In the genomic region with DNA sequence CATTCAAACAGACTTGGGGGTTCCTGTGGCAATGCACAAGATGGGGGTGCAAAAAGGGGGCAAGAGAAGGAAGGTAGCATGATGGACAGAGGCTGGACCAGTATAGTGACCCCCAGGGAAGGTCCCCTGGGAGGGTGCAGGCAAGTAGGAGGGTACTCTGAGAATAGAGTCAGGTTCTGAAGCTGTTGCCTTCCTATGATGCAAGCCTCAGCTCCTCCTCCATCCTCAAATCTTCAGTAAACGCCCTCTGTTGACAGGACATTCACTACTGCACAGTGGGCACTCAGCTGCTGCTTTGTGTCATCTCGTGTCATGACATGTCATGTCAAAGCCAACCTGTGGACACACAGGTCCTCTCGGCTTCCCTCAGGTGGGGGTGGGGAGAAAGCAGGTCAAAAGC, we compare ENCODE assay signal across 10 cellular contexts. TPM values are rescaled to one million over a fixed set of nuclear protein-coding genes. Genes with fewer than 3 reads are reported as not detected.
DNase-seq lines count a peak whose midpoint lies in the region; ATAC-seq, FAIRE-seq and TF ChIP-seq lines count a peak whose summit lies in the region.
"Had no signal": no experiment of that assay in that cellular context is flagged by ENCODE, and none has a peak within 500 bp of the region (broad histone marks: within the 10 kb centered on the region; RNA-seq: fewer than 3 reads in every experiment).

No MANE protein-coding gene starts in this region.

- 0 out of 4 replicates have a peak, but pooled peaks of 1 of the 2 experiments have one; percentile 28 for TF ChIP-seq POLR2A in HepG2 (IDR thresholded peaks at IDR 0.05; ENCODE audit: insufficient read depth in 1 of 2, low read depth in 2 of 2, low read length in 2 of 2)
- no peak for TF ChIP-seq POLR2A in right lobe of liver (IDR thresholded peaks at IDR 0.05)

- no peaks in the 10 kb centered on the region for H3K4me1 Mint-ChIP-seq in mesothelial cell of epicardium

- H3K4me1 ChIP-seq in HepG2 (ENCODE audit: insufficient read depth, low read length) (peaks cover 29% of the 10 kb centered on the region), right lobe of liver (peaks cover 0 to 22% (median 7%) of the 10 kb centered on the region in 4 donors), esophagus (ENCODE audit: control insufficient read depth in 2 of 2, insufficient read depth in 2 of 2, low read length in 1 of 2) (peaks cover 5 to 23% of the 10 kb centered on the region in 2 donors)

- H3K4me3 Mint-ChIP-seq in mesothelial cell of epicardium = no peak overlapping the region

- TF ChIP-seq RAD21 in HepG2 (CRISPR knock-in tag; IDR thresholded peaks at IDR 0.05) = no peak

- H2AFZ ChIP-seq in HepG2 (ENCODE audit: low read length) = no peak overlapping the region

- peaks cover 5 to 13% of the 10 kb centered on the region in 2 experiments; a peak in 3 of 5 replicates for H3K36me3 ChIP-seq in HepG2 (replicated peaks in 1 of 2; ENCODE audit: control insufficient read depth in 1 of 2, insufficient read depth in 2 of 2, low read length in 2 of 2)
- no peaks in the 10 kb centered on the region for H3K36me3 ChIP-seq in right lobe of liver
- H3K36me3 ChIP-seq in esophagus (ENCODE audit: control insufficient read depth in 2 of 2, insufficient read depth in 2 of 2, low read length in 1 of 2) = no peaks in the 10 kb centered on the region

- H3K9me3 ChIP-seq in HepG2 (ENCODE audit: low read length) (no peaks in the 10 kb centered on the region), right lobe of liver (no peaks in the 10 kb centered on the region), esophagus (ENCODE audit: control insufficient read depth in 2 of 2, insufficient read depth in 1 of 2, low read depth in 1 of 2, low read length in 1 of 2) (no peaks in the 10 kb centered on the region)

- peak; percentile 53 for FAIRE-seq in HepG2 (lab: Jason Lieb, UNC)

- peaks cover 9% of the 10 kb centered on the region for H3K36me3 Mint-ChIP-seq in mesothelial cell of epicardium

- intact Hi-C loops in HepG2 (cut with micrococcal nuclease; ENCODE audit: unreplicated experiment) (no loop called here), right lobe of liver (cut with DNase I) (no loop called here)

- POLR2A ChIA-PET in HepG2 (lab: Yijun Ruan, JAX) = interaction anchor here (3.3 kb wide), 1 partner anchor 10 kb away, joined by 35 read pairs; no protein-coding TSS in a partner anchor

- H3K27ac Mint-ChIP-seq in mesothelial cell of epicardium = no peak overlapping the region

- in situ Hi-C loops in HepG2 (cut with HindIII; ENCODE audit: extremely low pct_ligation_motif_present, low pct_unique_long_range_greater_than_20kb) = no loop called here

- ATAC-seq in HepG2 = peak; percentile 56
- ATAC-seq in right lobe of liver = no peak
- ATAC-seq in HG03565 (IDR thresholded peaks at IDR 0.05; ENCODE audit: unreplicated experiment) = no peak
- ATAC-seq: left lobe of liver had no signal

- peaks cover 3% of the 10 kb centered on the region; the same call in 1 of the 2 replicates for H4K20me1 ChIP-seq in HepG2 (ENCODE audit: insufficient read depth, low read length)

- peak; percentile 63 for DNase-seq in HepG2 (ENCODE audit: low spot score)
- DNase-seq in right lobe of liver = no peak
- DNase-seq in OCI-M1 (lab: John Stamatoyannopoulos, UW) = peak; percentile 64
- DNase-seq in mesothelial cell of epicardium (ENCODE audit: low spot score in 2 of 2, unreplicated experiment in 2 of 2) = no peak
- DNase-seq in stimulated activated naive CD4-positive, alpha-beta T cell (lab: John Stamatoyannopoulos, UW) = no peak
- no peak for DNase-seq in NCI-H1436 treated with DMSO at 0.1 percent for 48 hours (lab: John Stamatoyannopoulos, UW)
- DNase-seq: NCI-H446 treated with DMSO at 0.1 percent for 48 hours had no signal

- H3K79me2 ChIP-seq in HepG2 (ENCODE audit: insufficient read depth, low read length) = peaks cover 5% of the 10 kb centered on the region

- TF ChIP-seq EP300 in HepG2 (IDR thresholded peaks at IDR 0.05; ENCODE audit: low read depth in 2 of 2, low read length in 2 of 2) = no peak
- no peak for TF ChIP-seq EP300 in HepG2 (CRISPR knock-in tag; IDR thresholded peaks at IDR 0.05; ENCODE audit: borderline replicate concordance)

- H3K27ac ChIP-seq in HepG2 (ENCODE audit: extremely low read length, insufficient read depth, low read length) (no peak overlapping the region), right lobe of liver (no peak overlapping the region), esophagus (ENCODE audit: low read depth in 2 of 2, low read length in 1 of 2) (peak overlapping the region; percentile 44 to 83)

- H3K27me3 Mint-ChIP-seq in mesothelial cell of epicardium (ENCODE audit: low read depth) = no peaks in the 10 kb centered on the region

- 75% methylated on average over 3 of the region's 3 CpGs for WGBS in HepG2 (ENCODE audit: low lambda C conversion rate)
- 50% methylated on average over 3 of the region's 3 CpGs for WGBS in right lobe of liver (ENCODE audit: insufficient coverage, low coverage, low lambda C conversion rate, missing lambda C conversion rate)
- WGBS in esophagus, 2 donors = 36 to 52% methylated on average over 3 of the region's 3 CpGs

- no peak overlapping the region for H3K4me3 ChIP-seq in HepG2 (replicated peaks in 1 of 3; ENCODE audit: insufficient read depth in 1 of 3, low read depth in 2 of 3, low read length in 3 of 3)
- H3K4me3 ChIP-seq in right lobe of liver = no peak overlapping the region
- H3K4me3 ChIP-seq in esophagus (ENCODE audit: low read depth in 1 of 2, low read length in 2 of 2) = peak overlapping the region in 1 of 2 donors; percentile 9

- no peak overlapping the region for H3K9ac ChIP-seq in HepG2 (ENCODE audit: insufficient read depth, low read depth, low read length)

- peak; percentile 54 for TF ChIP-seq CTCF in HepG2 (CRISPR knock-in tag; IDR thresholded peaks at IDR 0.05)
- TF ChIP-seq CTCF in right lobe of liver (IDR thresholded peaks at IDR 0.05) = no peak
- TF ChIP-seq CTCF in mesothelial cell of epicardium (IDR thresholded peaks at IDR 0.05; ENCODE audit: unreplicated experiment) = no peak

- H3K27me3 ChIP-seq in HepG2 (ENCODE audit: control insufficient read depth in 1 of 2, insufficient read depth in 2 of 2, low read length in 2 of 2) (no peaks in the 10 kb centered on the region), right lobe of liver (no peaks in the 10 kb centered on the region), esophagus (ENCODE audit: control insufficient read depth in 1 of 2, insufficient read depth in 2 of 2, low read length in 2 of 2) (no peaks in the 10 kb centered on the region)

- no peak overlapping the region for H3K4me2 ChIP-seq in HepG2 (ENCODE audit: low read depth, low read length)

- H3K9me3 Mint-ChIP-seq in mesothelial cell of epicardium = no peaks in the 10 kb centered on the region

- CTCF ChIA-PET in HepG2 (lab: Yijun Ruan, JAX; ENCODE audit: low intra/inter-chr PET ratio, low total read pairs) = no interaction called here

- BruUV-seq in HepG2 (replicated peaks; lab: Mats Ljungman, UMichigan) = no TSS peak

RNA-seq across cellular contexts. Expression of gene SDCBP2, which starts 5.8 kb away (rescaled TPM):
- total RNA-seq in HepG2 (2016; rRNA removed; fragmentation: Illumina TruSeq; extraction: Trizol) = 0.87 and 1.2 TPM in 2 replicates
- total RNA-seq in HepG2 (2016; cell fraction: cytosol; rRNA removed; fragmentation: Illumina TruSeq; extraction: Trizol; ENCODE audit: low read depth) = 0.79 and 0.91 TPM in 2 replicates
- 0.89 and 1.1 TPM in 2 replicates for total RNA-seq in HepG2 (2016; cell fraction: insoluble cytoplasmic fraction; rRNA removed; fragmentation: Illumina TruSeq; extraction: Trizol)
- 0.48 and 0.93 TPM in 2 replicates for total RNA-seq in HepG2 (2016; cell fraction: membrane; rRNA removed; fragmentation: Illumina TruSeq; extraction: Trizol)
- total RNA-seq in HepG2 (2016; cell fraction: nucleus; rRNA removed; fragmentation: Illumina TruSeq; extraction: Trizol) = 0.66 and 0.81 TPM in 2 replicates
- polyA plus RNA-seq in HepG2 (2011; rRNA removed) = 2.4 and 2.9 TPM in 2 replicates
- polyA plus RNA-seq in HepG2 (2011; cell fraction: cytosol; rRNA removed) = 2.5 and 3.1 TPM in 2 replicates
- polyA plus RNA-seq in HepG2 (2011; cell fraction: nucleus; rRNA removed) = 6.1 and 6.2 TPM in 2 replicates
- polyA plus RNA-seq in HepG2 (2012) = 2.1 and 4.3 TPM in 2 replicates
- 0.62 and 0.94 TPM in 2 replicates for polyA plus RNA-seq in HepG2 (2016; cell fraction: cytosol; fragmentation: Illumina TruSeq; extraction: Trizol; ENCODE audit: low read depth)
- 0.67 and 0.96 TPM in 2 replicates for polyA plus RNA-seq in HepG2 (2016; cell fraction: insoluble cytoplasmic fraction; fragmentation: Illumina TruSeq; extraction: Trizol; ENCODE audit: low read depth)
- 0.65 and 0.68 TPM in 2 replicates for polyA plus RNA-seq in HepG2 (2016; cell fraction: membrane; fragmentation: Illumina TruSeq; extraction: Trizol; ENCODE audit: low read depth)
- polyA plus RNA-seq in HepG2 (2016; cell fraction: nucleus; fragmentation: Illumina TruSeq; extraction: Trizol; ENCODE audit: insufficient read depth, low read depth) = 1.5 and 1.6 TPM in 2 replicates
- polyA minus RNA-seq in HepG2 (2011; rRNA and poly(A)+ RNA removed; ENCODE audit: low replicate concordance) = 0.42 and 0.92 TPM in 2 replicates
- 0.62 and 0.89 TPM in 2 replicates for polyA minus RNA-seq in HepG2 (2011; cell fraction: cytosol; rRNA and poly(A)+ RNA removed)
- 0.37 and 0.64 TPM in 2 replicates for polyA minus RNA-seq in HepG2 (2011; cell fraction: nucleus; rRNA and poly(A)+ RNA removed)
- 10 to 100 TPM in 3 of 6 experiments, 1 to 10 TPM in 3; 2.0 to 43.3 (median 16.6) TPM for total RNA-seq in right lobe of liver
- 100 to 1,000 TPM; 137 to 147 TPM for polyA plus RNA-seq in esophagus
- 1.8 to 3.4 TPM (median 2.9 TPM) in 3 replicates for total RNA-seq in mesothelial cell of epicardium

RNA-seq across cellular contexts. Expression of gene FKBP1A, which starts 58.1 kb away (rescaled TPM):
- total RNA-seq in HepG2 (2016; rRNA removed; fragmentation: Illumina TruSeq; extraction: Trizol) (119 and 188 TPM in 2 replicates), right lobe of liver (10 to 100 TPM; 56.9 to 86.9 (median 63.4) TPM), mesothelial cell of epicardium (130 to 135 TPM (median 132 TPM) in 3 replicates)
- total RNA-seq in HepG2 (2016; cell fraction: cytosol; rRNA removed; fragmentation: Illumina TruSeq; extraction: Trizol; ENCODE audit: low read depth) = 32.5 and 44.9 TPM in 2 replicates
- 120 and 187 TPM in 2 replicates for total RNA-seq in HepG2 (2016; cell fraction: insoluble cytoplasmic fraction; rRNA removed; fragmentation: Illumina TruSeq; extraction: Trizol)
- total RNA-seq in HepG2 (2016; cell fraction: membrane; rRNA removed; fragmentation: Illumina TruSeq; extraction: Trizol) = 119 and 132 TPM in 2 replicates
- total RNA-seq in HepG2 (2016; cell fraction: nucleus; rRNA removed; fragmentation: Illumina TruSeq; extraction: Trizol) = 70.0 and 93.2 TPM in 2 replicates
- polyA plus RNA-seq in HepG2 (2011; rRNA removed) (436 and 468 TPM in 2 replicates), esophagus (100 to 1,000 TPM; 106 to 157 TPM)
- polyA plus RNA-seq in HepG2 (2011; cell fraction: cytosol; rRNA removed) = 445 and 560 TPM in 2 replicates
- polyA plus RNA-seq in HepG2 (2011; cell fraction: nucleus; rRNA removed) = 139 and 210 TPM in 2 replicates
- polyA plus RNA-seq in HepG2 (2012) = 286 and 329 TPM in 2 replicates
- polyA plus RNA-seq in HepG2 (2016; cell fraction: cytosol; fragmentation: Illumina TruSeq; extraction: Trizol; ENCODE audit: low read depth) = 115 and 137 TPM in 2 replicates
- polyA plus RNA-seq in HepG2 (2016; cell fraction: insoluble cytoplasmic fraction; fragmentation: Illumina TruSeq; extraction: Trizol; ENCODE audit: low read depth) = 594 and 645 TPM in 2 replicates
- polyA plus RNA-seq in HepG2 (2016; cell fraction: membrane; fragmentation: Illumina TruSeq; extraction: Trizol; ENCODE audit: low read depth) = 321 and 333 TPM in 2 replicates
- polyA plus RNA-seq in HepG2 (2016; cell fraction: nucleus; fragmentation: Illumina TruSeq; extraction: Trizol; ENCODE audit: insufficient read depth, low read depth) = 249 and 270 TPM in 2 replicates
- 241 and 466 TPM in 2 replicates for polyA minus RNA-seq in HepG2 (2011; rRNA and poly(A)+ RNA removed; ENCODE audit: low replicate concordance)
- 119 and 130 TPM in 2 replicates for polyA minus RNA-seq in HepG2 (2011; cell fraction: cytosol; rRNA and poly(A)+ RNA removed)
- 63.7 and 102 TPM in 2 replicates for polyA minus RNA-seq in HepG2 (2011; cell fraction: nucleus; rRNA and poly(A)+ RNA removed)

Comparison
In these comparisons a context has a peak if more than half of its experiments do, and no peak if none do; other contexts are left out.
1. DNase-seq: peak in HepG2 (single experiment) and OCI-M1 (single experiment); none in right lobe of liver (0 of 3), mesothelial cell of epicardium (0 of 2), stimulated activated naive CD4-positive, alpha-beta T cell (0 of 6) and NCI-H1436 treated with DMSO at 0.1 percent for 48 hours (single experiment).
2. H3K27ac ChIP-seq: peak in esophagus (2 of 2); none in HepG2 (single experiment) and right lobe of liver (0 of 3).